10 cellular contexts compared by ENCODE assay signal in the genomic region with DNA sequence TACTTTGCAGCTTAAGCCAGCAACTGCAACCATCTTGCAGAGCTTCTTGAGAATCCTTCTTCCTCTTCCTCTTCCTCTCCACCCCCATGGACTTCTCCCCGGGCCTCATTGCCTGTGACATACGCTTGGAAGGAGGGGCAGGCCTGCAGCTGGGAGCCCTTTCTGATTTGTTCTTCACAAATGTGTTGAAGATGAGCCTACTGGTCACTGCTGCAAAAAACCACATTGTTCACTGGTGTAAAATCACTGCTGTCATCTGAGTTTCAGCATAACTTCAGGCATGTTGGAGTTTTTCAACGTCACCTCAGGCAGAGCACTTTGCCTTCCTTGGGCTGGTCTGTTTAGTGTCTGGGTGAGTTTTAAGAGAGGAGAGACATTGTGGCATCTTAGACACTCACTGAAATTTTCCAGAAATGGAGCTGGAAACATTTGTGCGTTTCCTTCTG. TPM values are rescaled to one million over a fixed set of nuclear protein-coding genes. Genes with fewer than 3 reads are reported as not detected.
DNase-seq lines count a peak whose midpoint lies in the region; ATAC-seq and TF ChIP-seq lines count a peak whose summit lies in the region.
"Had no signal": no experiment of that assay in that cellular context is flagged by ENCODE, and none has a peak within 500 bp of the region (broad histone marks: within the 10 kb centered on the region; RNA-seq: fewer than 3 reads in every experiment).

No MANE protein-coding gene starts in this region.

- H2AFZ ChIP-seq in mammary epithelial cell (ENCODE audit: low read depth, low read length): no peak overlapping the region

- TF ChIP-seq CTCF in mammary epithelial cell (conservative IDR thresholded peaks at IDR 0.05 in 1 of 2, IDR thresholded peaks at IDR 0.05 in 1 of 2; ENCODE audit: extremely low read depth in 1 of 2, insufficient read depth in 1 of 2, low read depth in 1 of 2, low read length in 2 of 2) (no peak), lung (IDR thresholded peaks at IDR 0.05; ENCODE audit: control extremely low read depth, extremely low read depth) (no peak), GM13977 (IDR thresholded peaks at IDR 0.05; ENCODE audit: extremely low read depth, insufficient read depth, missing control alignments) (no peak)

- in situ Hi-C loops in mammary epithelial cell (cut with MboI; ENCODE audit: low sequenced_read_pairs in 2 of 2) (no loop called here), GM13977 (cut with MboI; ENCODE audit: low pct_unique_long_range_greater_than_20kb, low sequenced_read_pairs, unreplicated experiment) (no loop called here)

- H3K4me1 ChIP-seq in mammary epithelial cell (ENCODE audit: insufficient read depth, low read length): peaks cover 57% of the 10 kb centered on the region
- peaks cover 10 to 37% of the 10 kb centered on the region in 2 donors for H3K4me1 ChIP-seq in lung (ENCODE audit: control insufficient read depth in 2 of 2, insufficient read depth in 2 of 2, low read length in 2 of 2)

- BruUV-seq in mammary epithelial cell (replicated peaks; lab: Mats Ljungman, UMichigan): no TSS peak

- CTCF ChIA-PET in mammary epithelial cell (lab: Charles Lee; ENCODE audit: low non-redundant PET): interaction anchor here (0.6 kb wide), 1 partner anchor 22 kb away, joined by 3 read pairs; no protein-coding TSS in a partner anchor

- peaks cover 94% of the 10 kb centered on the region for H3K79me2 ChIP-seq in mammary epithelial cell (ENCODE audit: insufficient read depth, low read length)

- H3K36me3 ChIP-seq in mammary epithelial cell (ENCODE audit: insufficient read depth, low read length): no peaks in the 10 kb centered on the region
- peaks cover 0 to 2% of the 10 kb centered on the region in 2 donors for H3K36me3 ChIP-seq in lung (ENCODE audit: control insufficient read depth in 2 of 2, insufficient read depth in 2 of 2, low read length in 2 of 2)
- H3K36me3 ChIP-seq: pancreas had no signal

- no peak overlapping the region for H3K4me2 ChIP-seq in mammary epithelial cell (ENCODE audit: insufficient read depth, low read depth, low read length)

- DNase-seq in Right ventricle myocardium superior: no peak
- DNase-seq in Right ventricle myocardium inferior (ENCODE audit: missing footprints): no peak
- no peak for DNase-seq in mammary epithelial cell
- DNase-seq in lung (ENCODE audit: low spot score): no peak
- DNase-seq in NCI-H128 (lab: John Stamatoyannopoulos, UW; ENCODE audit: unreplicated experiment): no peak
- no peak for DNase-seq in GM13977 (ENCODE audit: low spot score)
- DNase-seq: GOT3, pancreas had no signal

- no peaks in the 10 kb centered on the region for H4K20me1 ChIP-seq in mammary epithelial cell (ENCODE audit: insufficient read depth, low read length)

- WGBS in mammary epithelial cell (ENCODE audit: low coverage, missing lambda C conversion rate): 91% methylated on average over 4 of the region's 4 CpGs
- WGBS in lung, 2 donors: 25 to 42% methylated on average over 4 of the region's 4 CpGs

- H3K27me3 ChIP-seq in mammary epithelial cell (ENCODE audit: insufficient read depth, low read length) (no peaks in the 10 kb centered on the region), lung (ENCODE audit: control insufficient read depth, insufficient read depth) (no peaks in the 10 kb centered on the region)
- H3K27me3 ChIP-seq: pancreas had no signal

- peak overlapping the region; percentile 99 for H3K27ac ChIP-seq in mammary epithelial cell (ENCODE audit: insufficient read depth, low read depth, low read length)
- peak overlapping the region; percentile 17 to 64 for H3K27ac ChIP-seq in lung (ENCODE audit: low read depth in 1 of 2, low read length in 1 of 2)

- H3K9ac ChIP-seq in mammary epithelial cell (ENCODE audit: insufficient read depth, low read length): no peak overlapping the region

- peak; percentile 37 for ATAC-seq in Right ventricle myocardium superior (ENCODE audit: poor library complexity)
- no peak for ATAC-seq in Right ventricle myocardium inferior
- ATAC-seq in lung (ENCODE audit: insufficient read depth, low FRiP score): no peak
- no peak for ATAC-seq in GM21390 (IDR thresholded peaks at IDR 0.05; ENCODE audit: unreplicated experiment)
- ATAC-seq in GM19463 (IDR thresholded peaks at IDR 0.05; ENCODE audit: unreplicated experiment): no peak
- ATAC-seq: pancreas had no signal

- dilution Hi-C loops in mammary epithelial cell (cut with HindIII; ENCODE audit: low sequenced_read_pairs): no loop called here

- H3K9me3 ChIP-seq in mammary epithelial cell (replicated peaks; ENCODE audit: insufficient read depth, low read length) (no peaks in the 10 kb centered on the region), lung (ENCODE audit: control insufficient read depth in 2 of 2, insufficient read depth in 1 of 2, low read length in 1 of 2) (no peaks in the 10 kb centered on the region)
- H3K9me3 ChIP-seq: pancreas had no signal

- intact Hi-C loops in Right ventricle myocardium superior (cut with DNase I): no loop called here
- intact Hi-C loops in Right ventricle myocardium inferior (cut with DNase I): no loop called here
- intact Hi-C loops in mammary epithelial cell (cut with micrococcal nuclease): loop anchor here (2.0 kb wide), 1 partner anchor 51 kb away; no protein-coding TSS in a partner anchor

- H3K4me3 ChIP-seq in mammary epithelial cell (replicated peaks in 1 of 3; ENCODE audit: insufficient read depth in 1 of 3, low read depth in 2 of 3, low read length in 3 of 3) (no peak overlapping the region), lung (no peak overlapping the region)
- H3K4me3 ChIP-seq: pancreas had no signal

RNA-seq across cellular contexts. Expression of a gene that starts 7.9 kb away (rescaled TPM):
- total RNA-seq in Right ventricle myocardium superior (116 TPM), Right ventricle myocardium inferior (110 TPM), mammary epithelial cell (100 to 1,000 TPM in 1 of 2 donors, 10 to 100 TPM in 1; 27.7 to 109 TPM), lung (100 to 1,000 TPM; 104 to 181 TPM)
- polyA plus RNA-seq in mammary epithelial cell (48.8 TPM), lung (10 to 100 TPM; 39.3 to 43.2 TPM)
- polyA minus RNA-seq in mammary epithelial cell: 103 TPM
